In genomic region chr14:95294834-95295599, GRCh38 we compare ENCODE assay signal across 14 cellular contexts. TPM values are rescaled to one million over a fixed set of nuclear protein-coding genes. Genes with fewer than 3 reads are reported as not detected.
DNase-seq lines count a peak whose midpoint lies in the region; ATAC-seq and TF ChIP-seq lines count a peak whose summit lies in the region.
"Had no signal": no experiment of that assay in that cellular context is flagged by ENCODE, and none has a peak within 500 bp of the region (broad histone marks: within the 10 kb centered on the region; RNA-seq: fewer than 3 reads in every experiment).

No MANE protein-coding gene starts in this region.

- H3K4me1 ChIP-seq in BLaER1 treated with 17β-estradiol and CSF1 and Interleukin-3, amounts not matched to agents 10 nM and 100 nM = peaks cover 51 to 95% (median 90%) of the 10 kb centered on the region in 10 experiments
- peaks cover 5% of the 10 kb centered on the region for H3K4me1 ChIP-seq in hepatocyte (ENCODE audit: insufficient read depth)

- no peaks in the 10 kb centered on the region for H3K9me3 Mint-ChIP-seq in activated T-helper 2 cell treated with anti-CD3 and anti-CD28 coated beads, Interferon-gamma antibody, Interleukin-2, Interleukin-4, amounts not matched to agents 10 μg/mL and 5 μg/mL and 100 μg/mL, durations not matched to agents 14 hours and 24 hours and 36 hours

- H3K9ac ChIP-seq in BLaER1 treated with 17β-estradiol and CSF1 and Interleukin-3, amounts not matched to agents 10 nM and 100 nM = no peak overlapping the region; a peak in 2 of 22 replicates

- H3K4me1 Mint-ChIP-seq in activated T-helper 2 cell treated with anti-CD3 and anti-CD28 coated beads, Interferon-gamma antibody, Interleukin-2, Interleukin-4, amounts not matched to agents 10 μg/mL and 5 μg/mL and 100 μg/mL, durations not matched to agents 14 hours and 24 hours and 36 hours (ENCODE audit: low read depth) = peaks cover 2% of the 10 kb centered on the region

- H3K79me2 ChIP-seq in hepatocyte = peaks cover 3% of the 10 kb centered on the region

- peaks cover 25% of the 10 kb centered on the region for H3K27me3 Mint-ChIP-seq in activated T-helper 2 cell treated with anti-CD3 and anti-CD28 coated beads, Interferon-gamma antibody, Interleukin-2, Interleukin-4, amounts not matched to agents 10 μg/mL and 5 μg/mL and 100 μg/mL, durations not matched to agents 14 hours and 24 hours and 36 hours (ENCODE audit: low read depth)

- 91% methylated on average over 9 of the region's 9 CpGs for WGBS in hepatocyte (ENCODE audit: low lambda C conversion rate, missing lambda C conversion rate)

- no peaks in the 10 kb centered on the region for H3K9me2 ChIP-seq in hepatocyte (replicated peaks; ENCODE audit: insufficient read depth)

- peak overlapping the region in 9 of 11 experiments; percentile 0 to 92 (median 87); a peak in 16 of 22 replicates for H3K4me2 ChIP-seq in BLaER1 treated with 17β-estradiol and CSF1 and Interleukin-3, amounts not matched to agents 10 nM and 100 nM
- H3K4me2 ChIP-seq in hepatocyte = no peak overlapping the region

- no peak overlapping the region for H3K27ac Mint-ChIP-seq in activated T-helper 2 cell treated with anti-CD3 and anti-CD28 coated beads, Interferon-gamma antibody, Interleukin-2, Interleukin-4, amounts not matched to agents 10 μg/mL and 5 μg/mL and 100 μg/mL, durations not matched to agents 14 hours and 24 hours and 36 hours
- H3K27ac Mint-ChIP-seq: CD4-positive, alpha-beta T cell; stimulated activated naive CD8-positive, alpha-beta T cell treated with anti-CD3 and anti-CD28 coated beads, Interleukin-15, Interleukin-2, amounts not matched to agents 100 ng/mL and 50 ng/mL, for 24 hours had no signal

- peak overlapping the region in 2 of 11 experiments; percentile 18 to 79; a peak in 4 of 22 replicates for H3K27ac ChIP-seq in BLaER1 treated with 17β-estradiol and CSF1 and Interleukin-3, amounts not matched to agents 10 nM and 100 nM
- H3K27ac ChIP-seq in hepatocyte = no peak overlapping the region

- no peaks in the 10 kb centered on the region for H3K36me3 Mint-ChIP-seq in activated T-helper 2 cell treated with anti-CD3 and anti-CD28 coated beads, Interferon-gamma antibody, Interleukin-2, Interleukin-4, amounts not matched to agents 10 μg/mL and 5 μg/mL and 100 μg/mL, durations not matched to agents 14 hours and 24 hours and 36 hours (ENCODE audit: low read depth)

- DNase-seq in NCI-H2029 treated with DMSO at 0.1 percent for 48 hours (lab: John Stamatoyannopoulos, UW) = peak; percentile 38
- peak; percentile 48 to 86 for DNase-seq in cardiac fibroblast (ENCODE audit: low read depth in 2 of 2)
- peak; percentile 89 for DNase-seq in mesenteric fat pad (ENCODE audit: low spot score)
- no peak for DNase-seq in stimulated activated naive CD8-positive, alpha-beta T cell treated with anti-CD3 and anti-CD28 coated beads, Interleukin-15, Interleukin-2, amounts not matched to agents 100 U/mL and 50 U/mL, for 24 hours
- no peak for DNase-seq in activated T-helper 2 cell treated with anti-CD3 and anti-CD28 coated beads, Interferon-gamma antibody, Interleukin-2, Interleukin-4, amounts not matched to agents 10 μg/mL and 5 μg/mL and 100 μg/mL, durations not matched to agents 14 hours and 24 hours and 36 hours (ENCODE audit: low spot score)
- DNase-seq in hepatocyte (ENCODE audit: low spot score) = no peak
- no peak for DNase-seq in globus pallidus (ENCODE audit: low spot score)
- DNase-seq: CD4-positive, alpha-beta T cell; central memory CD4-positive, alpha-beta T cell; NCI-H524 treated with DMSO at 0.1 percent for 48 hours; stimulated activated CD4-positive, alpha-beta T cell treated with anti-CD3 and anti-CD28 coated beads, Interleukin-15, amount 100 ng/mL, for 24 hours had no signal

- TF ChIP-seq CTCF in cardiac fibroblast (IDR thresholded peaks at IDR 0.05; ENCODE audit: low read depth, low read length) (no peak), hepatocyte (IDR thresholded peaks at IDR 0.05; ENCODE audit: poor library complexity) (no peak)

- peaks cover 0 to 12% (median 0%) of the 10 kb centered on the region in 11 experiments; a peak in 3 of 22 replicates for H4K20me1 ChIP-seq in BLaER1 treated with 17β-estradiol and CSF1 and Interleukin-3, amounts not matched to agents 10 nM and 100 nM
- H4K20me1 ChIP-seq in hepatocyte (ENCODE audit: insufficient read depth, poor library complexity, severe bottlenecking) = no peaks in the 10 kb centered on the region

- no peak overlapping the region for H3K4me3 ChIP-seq in BLaER1 treated with 17β-estradiol and CSF1 and Interleukin-3, amounts not matched to agents 10 nM and 100 nM
- H3K4me3 ChIP-seq in cardiac fibroblast (replicated peaks in 1 of 2; ENCODE audit: low read depth in 2 of 2, low read length in 2 of 2) (no peak overlapping the region), hepatocyte (no peak overlapping the region)
- H3K4me3 ChIP-seq: GM12878 had no signal

- H3K36me3 ChIP-seq in BLaER1 treated with 17β-estradiol and CSF1 and Interleukin-3, amounts not matched to agents 10 nM and 100 nM = no peaks in the 10 kb centered on the region
- no peaks in the 10 kb centered on the region for H3K36me3 ChIP-seq in hepatocyte (replicated peaks; ENCODE audit: insufficient read depth, low read depth)

- H3K27me3 ChIP-seq in BLaER1 treated with 17β-estradiol and CSF1 and Interleukin-3, amounts not matched to agents 10 nM and 100 nM = peaks cover 0 to 2% (median 0%) of the 10 kb centered on the region in 11 experiments; a peak in 1 of 22 replicates
- no peaks in the 10 kb centered on the region for H3K27me3 ChIP-seq in hepatocyte

- H3K4me3 Mint-ChIP-seq in activated T-helper 2 cell treated with anti-CD3 and anti-CD28 coated beads, Interferon-gamma antibody, Interleukin-2, Interleukin-4, amounts not matched to agents 10 μg/mL and 5 μg/mL and 100 μg/mL, durations not matched to agents 14 hours and 24 hours and 36 hours (ENCODE audit: low read depth) = no peak overlapping the region
- H3K4me3 Mint-ChIP-seq: CD4-positive, alpha-beta T cell; stimulated activated naive CD8-positive, alpha-beta T cell treated with anti-CD3 and anti-CD28 coated beads, Interleukin-15, Interleukin-2, amounts not matched to agents 100 ng/mL and 50 ng/mL, for 24 hours had no signal

- peaks cover 0 to 19% (median 7%) of the 10 kb centered on the region in 11 experiments; a peak in 6 of 22 replicates for H3K9me3 ChIP-seq in BLaER1 treated with 17β-estradiol and CSF1 and Interleukin-3, amounts not matched to agents 10 nM and 100 nM (replicated peaks in 1 of 11)
- no peaks in the 10 kb centered on the region for H3K9me3 ChIP-seq in hepatocyte (ENCODE audit: low read depth)

- ATAC-seq in stimulated activated naive CD8-positive, alpha-beta T cell treated with anti-CD3 and anti-CD28 coated beads, Interleukin-15, Interleukin-2, amounts not matched to agents 100 U/mL and 50 U/mL, for 24 hours = no peak
- ATAC-seq: GM12878 had no signal

- intact Hi-C loops in activated T-helper 2 cell treated with anti-CD3 and anti-CD28 coated beads, Interferon-gamma antibody, Interleukin-2, Interleukin-4, amounts not matched to agents 10 μg/mL and 5 μg/mL and 100 μg/mL, durations not matched to agents 14 hours and 24 hours and 36 hours (cut with micrococcal nuclease) = no loop called here

- H2AFZ ChIP-seq in hepatocyte = no peak overlapping the region

RNA-seq across cellular contexts. Expression of gene CLMN, which starts 24.7 kb away (rescaled TPM):
- total RNA-seq in mesenteric fat pad (47.4 TPM), hepatocyte (12.0 and 15.7 TPM in 2 replicates)
- total RNA-seq in activated T-helper 2 cell treated with anti-CD3 and anti-CD28 coated beads, Interferon-gamma antibody, Interleukin-2, Interleukin-4, amounts not matched to agents 10 μg/mL and 5 μg/mL and 100 μg/mL, durations not matched to agents 14 hours and 24 hours and 36 hours = 0.51 and 1.3 TPM in 2 replicates
- 40.0 and 53.9 TPM in 2 replicates for polyA plus RNA-seq in hepatocyte

Comparison
In these comparisons a context has a peak if more than half of its experiments do, and no peak if none do; other contexts are left out.
1. DNase-seq: peak in NCI-H2029 treated with DMSO at 0.1 percent for 48 hours (single experiment), cardiac fibroblast (2 of 2) and mesenteric fat pad (single experiment); none in stimulated activated naive CD8-positive, alpha-beta T cell treated with anti-CD3 and anti-CD28 coated beads, Interleukin-15, Interleukin-2, amounts not matched to agents 100 U/mL and 50 U/mL, for 24 hours (single experiment), activated T-helper 2 cell treated with anti-CD3 and anti-CD28 coated beads, Interferon-gamma antibody, Interleukin-2, Interleukin-4, amounts not matched to agents 10 μg/mL and 5 μg/mL and 100 μg/mL, durations not matched to agents 14 hours and 24 hours and 36 hours (single experiment), hepatocyte (single experiment) and globus pallidus (single experiment).